8 cellular contexts compared by ENCODE assay signal in the genomic region with DNA sequence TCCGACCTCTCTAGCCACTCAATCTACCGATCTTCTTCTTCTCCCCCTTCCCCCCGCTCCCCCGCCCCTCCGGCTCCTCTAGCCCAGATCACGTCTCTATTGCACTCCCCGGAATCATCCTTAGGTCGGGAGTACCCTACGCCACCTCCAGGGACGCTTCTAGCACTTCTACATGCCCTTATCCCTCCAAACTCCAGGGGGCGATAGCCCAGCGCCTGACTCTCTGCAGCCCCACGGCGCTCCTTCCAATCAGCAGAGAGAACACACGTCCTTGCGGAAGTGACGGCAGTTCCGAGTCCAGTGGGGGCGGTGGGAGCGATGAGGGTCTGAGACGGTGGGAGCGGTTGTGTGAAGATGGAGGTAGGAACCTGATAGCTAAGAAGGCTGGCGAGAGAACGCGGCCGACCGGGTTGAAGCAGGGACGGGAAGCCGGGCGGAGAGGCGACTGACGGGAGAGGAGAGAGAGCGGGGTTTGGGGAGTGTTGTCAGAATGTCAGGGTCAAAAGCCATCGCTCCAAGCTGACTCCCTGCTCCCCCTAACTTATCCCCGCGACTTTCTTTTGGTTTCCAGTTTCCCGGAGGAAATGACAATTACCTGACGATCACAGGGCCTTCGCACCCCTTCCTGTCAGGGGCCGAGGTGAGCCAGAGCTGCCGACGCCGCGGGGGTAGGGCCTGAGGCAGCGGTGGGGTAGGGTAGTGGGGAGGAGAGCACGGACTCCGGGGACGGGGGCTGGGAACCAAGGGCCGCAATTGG. TPM values are rescaled to one million over a fixed set of nuclear protein-coding genes. Genes with fewer than 3 reads are reported as not detected.
DNase-seq lines count a peak whose midpoint lies in the region; TF ChIP-seq lines count a peak whose summit lies in the region.

A gene (minus strand): TSS at position 35 of the 757 bp plus-strand sequence. CDS start 87 bp downstream, outside the sequence.
A gene (plus strand): TSS at position 271 of the 757 bp plus-strand sequence. CDS start 84 bp downstream, at position 355.

- no peaks in the 10 kb centered on the region; the same call in 1 of the 2 replicates for H3K9me3 ChIP-seq in ES-I3 (ENCODE audit: control insufficient read depth, insufficient read depth, low read length)

- peak; percentile 100 for TF ChIP-seq CTCF in fibroblast of villous mesenchyme (IDR thresholded peaks at IDR 0.05; ENCODE audit: insufficient read depth, low read depth, low read length)
- TF ChIP-seq CTCF in neural crest cell (conservative IDR thresholded peaks at IDR 0.05), result peak; percentile 93

- H3K4me1 ChIP-seq in ES-I3 (ENCODE audit: insufficient read depth, low read length), result no peaks in the 10 kb centered on the region

- peak within 1 kb of the TSS; percentile 74 for H3K9ac ChIP-seq in ES-I3 (ENCODE audit: low read depth, low read length)

- peak within 1 kb of the TSS; percentile 98 for H3K4me3 ChIP-seq in fibroblast of villous mesenchyme (ENCODE audit: low read depth, low read length)

- peak within 1 kb of the TSS; percentile 98 for H3K4me3 Mint-ChIP-seq in neural crest cell

- peaks cover 2% of the 10 kb centered on the region for H3K36me3 Mint-ChIP-seq in neural crest cell (ENCODE audit: low read depth)

- no peaks in the 10 kb centered on the region for H3K9me3 Mint-ChIP-seq in neural crest cell

- peak; percentile 92 for TF ChIP-seq POLR2A in Raji (IDR thresholded peaks at IDR 0.05; ENCODE audit: insufficient read depth, low read depth, low read length)

- DNase-seq in H4 (ENCODE audit: low spot score), result peak; percentile 97
- peak; percentile 97 for DNase-seq in LoVo (ENCODE audit: low spot score)
- DNase-seq in activated gamma-delta T cell (lab: John Stamatoyannopoulos, UW), result peak; percentile 70
- DNase-seq in fibroblast of villous mesenchyme (ENCODE audit: low read depth), result peak; percentile 99
- DNase-seq in neural crest cell (ENCODE audit: low read depth, low spot score), result peak; percentile 92
- peak; percentile 99 for DNase-seq in stromal cell of bone marrow (ENCODE audit: low read depth)

- no peaks in the 10 kb centered on the region for H3K27me3 Mint-ChIP-seq in neural crest cell (ENCODE audit: low read depth)

- peaks cover 29% of the 10 kb centered on the region for H3K4me1 Mint-ChIP-seq in neural crest cell

- H3K36me3 ChIP-seq in ES-I3 (ENCODE audit: insufficient read depth, low read length), result peaks cover 3% of the 10 kb centered on the region; the same call in 1 of the 2 replicates

- peak within 1 kb of the TSS; percentile 91 for H3K27ac Mint-ChIP-seq in neural crest cell (ENCODE audit: unreplicated experiment)

RNA-seq across cellular contexts. Expression of the first gene that starts in this region (rescaled TPM):
- total RNA-seq in H4 (2014; rRNA removed; shearing (Covaris generic)), result 17.5 and 22.9 TPM in 2 replicates
- total RNA-seq in fibroblast of villous mesenchyme, result 22.9 and 41.0 TPM in 2 replicates
- 30.2 and 31.6 TPM in 2 replicates for total RNA-seq in neural crest cell

RNA-seq across cellular contexts. Expression of the second gene that starts in this region (rescaled TPM):
- 12.7 and 14.3 TPM in 2 replicates for total RNA-seq in H4 (2014; rRNA removed; shearing (Covaris generic))
- total RNA-seq in fibroblast of villous mesenchyme (26.4 and 39.3 TPM in 2 replicates), neural crest cell (59.7 and 64.3 TPM in 2 replicates)

Comparison
In these comparisons a context has a peak if more than half of its experiments do, and no peak if none do; other contexts are left out.
1. Peak in every context shown above with its lines: DNase-seq and H3K4me3 ChIP-seq.